Comparison of ENCODE assay signal across 10 cellular contexts in the genomic region with DNA sequence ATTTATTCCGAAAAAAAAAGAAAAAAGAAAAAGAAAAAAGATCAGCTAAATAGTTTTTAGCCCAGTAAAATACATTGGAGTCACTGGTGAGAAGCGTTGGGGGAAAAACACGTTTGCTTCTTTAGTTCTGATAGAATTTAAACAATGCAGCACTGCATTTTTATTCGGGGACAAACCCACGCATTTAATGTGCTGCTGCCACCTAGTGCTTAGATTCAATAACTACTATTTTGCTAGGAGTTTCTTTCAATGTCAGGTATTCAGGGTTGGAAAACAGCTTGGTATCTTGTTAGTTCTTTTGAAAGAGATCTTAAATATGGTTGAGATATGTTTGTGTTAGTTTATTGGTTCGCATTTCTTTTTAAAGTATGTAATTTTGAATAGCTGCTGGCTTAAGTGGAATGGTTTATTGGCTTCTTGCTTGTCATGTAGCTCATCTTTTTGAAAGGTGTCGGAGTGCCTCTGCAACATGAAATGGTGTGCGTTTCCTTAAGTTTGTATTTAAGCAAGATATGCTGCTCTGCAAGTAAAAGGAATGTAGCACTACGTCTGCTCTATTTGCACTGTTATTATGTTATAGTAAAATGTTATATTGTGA. TPM values are rescaled to one million over a fixed set of nuclear protein-coding genes. Genes with fewer than 3 reads are reported as not detected.
DNase-seq lines count a peak whose midpoint lies in the region; ATAC-seq and TF ChIP-seq lines count a peak whose summit lies in the region.
"Had no signal": no experiment of that assay in that cellular context is flagged by ENCODE, and none has a peak within 500 bp of the region (broad histone marks: within the 10 kb centered on the region; RNA-seq: fewer than 3 reads in every experiment).

No MANE protein-coding gene starts in this region.

- DNase-seq in NCI-H510A treated with DMSO at 0.1 percent for 48 hours (lab: John Stamatoyannopoulos, UW) (peak; percentile 14), NCI-H510A (lab: John Stamatoyannopoulos, UW) (no peak), NCI-H1417 (lab: John Stamatoyannopoulos, UW) (peak; percentile 28 to 84 (median 79)), T-helper 17 cell (peak in 1 of 3 donors; percentile 5), epithelial cell of proximal tubule (ENCODE audit: low read depth) (no peak), aorta (no peak)

- H3K27me3 ChIP-seq in neural cell (ENCODE audit: insufficient read depth, low read depth, low read length) (no peaks in the 10 kb centered on the region), aorta (ENCODE audit: control insufficient read depth in 1 of 2, insufficient read depth in 2 of 2, low read length in 1 of 2) (no peaks in the 10 kb centered on the region)
- H3K27me3 ChIP-seq: BLaER1 had no signal

- no peak for TF ChIP-seq EP300 in neural cell (conservative IDR thresholded peaks at IDR 0.05; ENCODE audit: poor library complexity, severe bottlenecking)

- no peak overlapping the region for H3K4me2 ChIP-seq in neural cell (ENCODE audit: low read length)
- H3K4me2 ChIP-seq: BLaER1 had no signal

- H2AFZ ChIP-seq in neural cell (ENCODE audit: low read depth, low read length), result peak overlapping the region; percentile 5

- ATAC-seq in GM21528 (IDR thresholded peaks at IDR 0.05; ENCODE audit: low FRiP score, unreplicated experiment) (peak; percentile 51), T-helper 17 cell (peak; percentile 45), aorta (ENCODE audit: low FRiP score) (no peak)

- H3K79me2 ChIP-seq in neural cell (replicated peaks; ENCODE audit: insufficient read depth, low read length), result no peaks in the 10 kb centered on the region

- H3K9ac ChIP-seq in neural cell (ENCODE audit: low read length), result no peak overlapping the region
- H3K9ac ChIP-seq: BLaER1 had no signal

- intact Hi-C loops in aorta (cut with DNase I), result loop anchor here (5.0 to 10.0 kb wide), 2 partner anchors 453 to 455 kb away; partner anchors contain the start of gene SLC17A6 (in 1 of the 2)

- H3K27ac Mint-ChIP-seq in T-helper 17 cell, result no peak overlapping the region
- H3K27ac Mint-ChIP-seq: stimulated activated naive CD8-positive, alpha-beta T cell treated with anti-CD3 and anti-CD28 coated beads, Interleukin-15, Interleukin-2, amounts not matched to agents 100 ng/mL and 50 ng/mL, for 24 hours had no signal

- H3K4me3 Mint-ChIP-seq in T-helper 17 cell, result no peak overlapping the region
- H3K4me3 Mint-ChIP-seq: stimulated activated naive CD8-positive, alpha-beta T cell treated with anti-CD3 and anti-CD28 coated beads, Interleukin-15, Interleukin-2, amounts not matched to agents 100 ng/mL and 50 ng/mL, for 24 hours had no signal

- no peaks in the 10 kb centered on the region for H3K4me1 ChIP-seq in aorta (ENCODE audit: control insufficient read depth in 1 of 2, insufficient read depth in 2 of 2, low read length in 2 of 2)
- H3K4me1 ChIP-seq: BLaER1 had no signal

- H3K27me3 Mint-ChIP-seq in T-helper 17 cell, result peaks cover 40% of the 10 kb centered on the region
- H3K27me3 Mint-ChIP-seq: stimulated activated naive CD8-positive, alpha-beta T cell treated with anti-CD3 and anti-CD28 coated beads, Interleukin-15, Interleukin-2, amounts not matched to agents 100 ng/mL and 50 ng/mL, for 24 hours had no signal

- H3K36me3 ChIP-seq in neural cell (ENCODE audit: insufficient read depth, low read length), result no peaks in the 10 kb centered on the region
- no peaks in the 10 kb centered on the region for H3K36me3 ChIP-seq in aorta (ENCODE audit: control insufficient read depth in 1 of 2, insufficient read depth in 2 of 2, low read length in 1 of 2)
- H3K36me3 ChIP-seq: BLaER1 had no signal

- H3K36me3 Mint-ChIP-seq in T-helper 17 cell (ENCODE audit: low read depth), result no peaks in the 10 kb centered on the region

- TF ChIP-seq CTCF in epithelial cell of proximal tubule (conservative IDR thresholded peaks at IDR 0.05; ENCODE audit: low read depth, low read length), result peak; percentile 72
- TF ChIP-seq CTCF in neural cell (IDR thresholded peaks at IDR 0.05; ENCODE audit: poor library complexity, severe bottlenecking), result peak; percentile 89

- H3K9me2 ChIP-seq in neural cell (ENCODE audit: insufficient read depth, low read length), result no peaks in the 10 kb centered on the region

- no peaks in the 10 kb centered on the region for H4K20me1 ChIP-seq in neural cell (ENCODE audit: insufficient read depth)
- H4K20me1 ChIP-seq: BLaER1 had no signal

- H3K4me1 Mint-ChIP-seq in T-helper 17 cell, result peaks cover 4% of the 10 kb centered on the region

- no peaks in the 10 kb centered on the region for H3K9me3 ChIP-seq in T-helper 17 cell (ENCODE audit: control insufficient read depth, low read length, poor library complexity, severe bottlenecking)
- H3K9me3 ChIP-seq in neural cell (ENCODE audit: low read length), result no peaks in the 10 kb centered on the region
- peaks cover 2% of the 10 kb centered on the region for H3K9me3 ChIP-seq in aorta (ENCODE audit: control insufficient read depth, low read length)

- 24% methylated on average over 9 of the region's 9 CpGs for WGBS in aorta, 2 donors

- peak; percentile 96 for TF ChIP-seq RAD21 in neural cell (conservative IDR thresholded peaks at IDR 0.05)

- H3F3A ChIP-seq in neural cell (ENCODE audit: insufficient read depth, low read length, poor library complexity, severe bottlenecking), result no peaks in the 10 kb centered on the region

- H3K4me3 ChIP-seq in epithelial cell of proximal tubule (ENCODE audit: low read depth, low read length) (no peak overlapping the region), neural cell (ENCODE audit: low read length) (no peak overlapping the region), aorta (ENCODE audit: low read length in 2 of 2) (no peak overlapping the region)
- H3K4me3 ChIP-seq: BLaER1 had no signal

- H3K27ac ChIP-seq in neural cell (ENCODE audit: low read length), result no peak overlapping the region
- no peak overlapping the region for H3K27ac ChIP-seq in aorta (ENCODE audit: low read depth in 1 of 2, low read length in 2 of 2)
- H3K27ac ChIP-seq: BLaER1 had no signal

TF ChIP-seq in neural cell, 6 proteins besides CTCF, POLR2A, EP300 and RAD21:
- TF ChIP-seq SMC3 (conservative IDR thresholded peaks at IDR 0.05; ENCODE audit: poor library complexity), result peak; percentile 95
- peak; percentile 26 for TF ChIP-seq MXI1 (conservative IDR thresholded peaks at IDR 0.05; ENCODE audit: poor library complexity, severe bottlenecking)
- no peak for TF ChIP-seq POLR2AphosphoS5 (IDR thresholded peaks at IDR 0.05)

RNA-seq across cellular contexts. Expression of gene SVIP, which starts 41.9 kb away (rescaled TPM):
- 10 to 100 TPM; 47.6 to 48.2 TPM for total RNA-seq in T-helper 17 cell
- total RNA-seq in epithelial cell of proximal tubule, result 13.0 and 14.8 TPM in 2 replicates
- polyA plus RNA-seq in neural cell, result 22.0 and 24.8 TPM in 2 replicates
- polyA minus RNA-seq in neural cell, result 18.0 and 22.9 TPM in 2 replicates
- total RNA-seq in aorta, result 10 to 100 TPM; 13.5 to 19.9 TPM
- polyA plus RNA-seq in aorta, result 10 to 100 TPM; 12.5 to 28.4 TPM

Comparison
In these comparisons a context has a peak if more than half of its experiments do, and no peak if none do; other contexts are left out.
1. DNase-seq: peak in NCI-H510A treated with DMSO at 0.1 percent for 48 hours (single experiment) and NCI-H1417 (3 of 3); none in NCI-H510A (single experiment), epithelial cell of proximal tubule (single experiment) and aorta (0 of 2).